In the genomic region with DNA sequence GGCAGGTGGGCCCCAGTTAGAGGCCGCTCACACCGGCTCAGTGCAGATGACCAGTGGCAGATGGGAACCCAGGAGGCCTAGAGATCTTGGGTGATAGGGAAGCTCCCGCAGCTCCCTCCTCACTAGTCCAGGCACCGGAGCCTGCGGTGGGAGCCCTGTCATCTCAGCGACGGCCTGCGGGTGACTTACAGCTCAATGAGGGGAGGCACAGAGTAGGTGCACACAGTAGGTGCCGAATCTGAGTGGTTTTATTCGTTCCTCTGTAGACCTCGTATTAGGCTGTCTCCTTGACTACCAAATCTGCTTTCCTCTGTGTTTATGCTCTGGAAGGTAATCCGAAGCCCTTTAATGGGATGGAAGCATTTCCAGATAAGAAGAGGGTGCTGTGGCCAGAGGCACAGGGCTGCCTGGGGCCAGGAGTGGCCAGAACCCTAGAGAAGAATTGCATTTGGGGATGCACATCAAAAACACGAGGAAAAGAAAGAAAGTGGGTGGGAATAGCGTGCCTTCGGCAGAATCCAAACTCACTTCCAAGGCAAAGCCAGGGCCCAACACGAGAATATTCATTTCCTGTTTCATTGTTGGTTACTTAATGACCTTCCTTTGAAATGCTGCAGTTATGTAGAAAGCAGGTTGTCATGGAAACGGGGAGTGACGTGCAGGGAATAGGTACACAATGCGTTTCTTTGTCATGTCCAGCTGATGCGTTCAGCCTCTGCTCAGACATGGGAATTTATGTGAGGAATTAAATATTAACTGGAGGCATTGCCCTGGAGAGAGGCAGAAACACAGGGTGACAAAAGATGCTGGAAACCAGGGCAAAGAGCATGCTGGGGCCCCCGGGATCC, we compare ENCODE assay signal across 11 cellular contexts. TPM values are rescaled to one million over a fixed set of nuclear protein-coding genes. Genes with fewer than 3 reads are reported as not detected.
DNase-seq lines count a peak whose midpoint lies in the region; ATAC-seq and TF ChIP-seq lines count a peak whose summit lies in the region.
"Had no signal": no experiment of that assay in that cellular context is flagged by ENCODE, and none has a peak within 500 bp of the region (broad histone marks: within the 10 kb centered on the region; RNA-seq: fewer than 3 reads in every experiment).

No MANE protein-coding gene starts in this region.

- H3K4ac ChIP-seq in mesendoderm (ENCODE audit: low read depth, low read length): no peak overlapping the region

- H3K27ac ChIP-seq in GM23248: no peak overlapping the region
- no peak overlapping the region for H3K27ac ChIP-seq in colonic mucosa
- no peak overlapping the region for H3K27ac ChIP-seq in mesendoderm (ENCODE audit: low read depth, low read length)
- H3K27ac ChIP-seq in right atrium auricular region: no peak overlapping the region
- H3K27ac ChIP-seq: upper lobe of left lung had no signal

- no peak overlapping the region for H3K18ac ChIP-seq in mesendoderm (ENCODE audit: low read length)

- no peak overlapping the region for H3K4me3 Mint-ChIP-seq in stimulated activated naive CD8-positive, alpha-beta T cell treated with anti-CD3 and anti-CD28 coated beads, Interleukin-15, amount 100 ng/mL, for 72 hours

- H3K4me1 ChIP-seq in GM23248 (ENCODE audit: insufficient read depth) (no peaks in the 10 kb centered on the region), colonic mucosa (no peaks in the 10 kb centered on the region), mesendoderm (ENCODE audit: control insufficient read depth, low read depth, low read length) (no peaks in the 10 kb centered on the region), right atrium auricular region (no peaks in the 10 kb centered on the region)
- H3K4me1 ChIP-seq: upper lobe of left lung had no signal

- no peak overlapping the region for H2AFZ ChIP-seq in GM23248

- DNase-seq in GM23248 (peak; percentile 49), NCI-H2196 treated with DMSO at 0.1 percent for 48 hours (lab: John Stamatoyannopoulos, UW; ENCODE audit: unreplicated experiment) (peak; percentile 83), colonic mucosa (peak; percentile 24), mesendoderm (peak; percentile 83), mesenteric fat pad (ENCODE audit: low spot score) (no peak), right atrium auricular region (ENCODE audit: low spot score) (no peak)
- no peak for DNase-seq in stimulated activated naive CD8-positive, alpha-beta T cell treated with anti-CD3 and anti-CD28 coated beads, Interleukin-15, amount 100 ng/mL, for 72 hours
- DNase-seq: NCI-H2171 treated with DMSO at 0.1 percent for 48 hours; stimulated activated CD4-positive, alpha-beta T cell treated with anti-CD3 and anti-CD28 coated beads, Interleukin-15, amount 100 ng/mL, for 24 hours; upper lobe of left lung had no signal

- no peak overlapping the region for H4K5ac ChIP-seq in mesendoderm (ENCODE audit: low read length)

- H3K36me3 ChIP-seq in GM23248 (ENCODE audit: low read depth) (no peaks in the 10 kb centered on the region), colonic mucosa (no peaks in the 10 kb centered on the region), mesendoderm (ENCODE audit: control insufficient read depth, insufficient read depth, low read length) (no peaks in the 10 kb centered on the region), right atrium auricular region (no peaks in the 10 kb centered on the region)
- H3K36me3 ChIP-seq: upper lobe of left lung had no signal

- TF ChIP-seq CTCF in colonic mucosa (IDR thresholded peaks at IDR 0.05) (no peak), right atrium auricular region (IDR thresholded peaks at IDR 0.05) (no peak)

- H2BK5ac ChIP-seq in mesendoderm (ENCODE audit: low read length): no peak overlapping the region

- no peak overlapping the region for H3K23ac ChIP-seq in mesendoderm (ENCODE audit: low read length)

- no peak overlapping the region for H3K4me2 ChIP-seq in GM23248 (ENCODE audit: unreplicated experiment)
- no peak overlapping the region for H3K4me2 ChIP-seq in mesendoderm (ENCODE audit: low read length)

- ATAC-seq in GM19452 (IDR thresholded peaks at IDR 0.05; ENCODE audit: unreplicated experiment): no peak
- ATAC-seq in stimulated activated naive CD8-positive, alpha-beta T cell treated with anti-CD3 and anti-CD28 coated beads, Interleukin-15, amount 100 ng/mL, for 72 hours: no peak

- H3K27me3 Mint-ChIP-seq in stimulated activated naive CD8-positive, alpha-beta T cell treated with anti-CD3 and anti-CD28 coated beads, Interleukin-15, amount 100 ng/mL, for 72 hours: peaks cover 34% of the 10 kb centered on the region

- H2BK15ac ChIP-seq in mesendoderm (replicated peaks; ENCODE audit: low read depth): no peak overlapping the region

- H3K27ac Mint-ChIP-seq in stimulated activated naive CD8-positive, alpha-beta T cell treated with anti-CD3 and anti-CD28 coated beads, Interleukin-15, amount 100 ng/mL, for 72 hours: no peak overlapping the region

- in situ Hi-C loops in GM23248 (cut with MboI): no loop called here

- WGBS in GM23248 (ENCODE audit: low coverage in 1 of 2, low lambda C conversion rate in 2 of 2, missing lambda C conversion rate in 2 of 2), 2 experiments: 16 to 26% methylated on average over 20 to 21 of the region's 21 CpGs
- no CpG with 5 or more reads among the region's 21 CpGs for WGBS in mesendoderm (ENCODE audit: extremely low coverage, insufficient coverage, low lambda C conversion rate)

- H3K56ac ChIP-seq in mesendoderm (ENCODE audit: low read length): no peak overlapping the region

- H3F3A ChIP-seq in GM23248 (ENCODE audit: insufficient read depth): no peaks in the 10 kb centered on the region

- intact Hi-C loops in colonic mucosa (cut with DNase I): no loop called here

- no peaks in the 10 kb centered on the region for H3K9me2 ChIP-seq in GM23248 (ENCODE audit: insufficient read depth)

- H4K20me1 ChIP-seq in GM23248 (ENCODE audit: insufficient read depth): no peaks in the 10 kb centered on the region

- H2BK120ac ChIP-seq in mesendoderm (ENCODE audit: low read depth, low read length): no peak overlapping the region

- H2AK5ac ChIP-seq in mesendoderm (ENCODE audit: low read length): no peak overlapping the region

- H3K9ac ChIP-seq in GM23248: no peak overlapping the region
- no peak overlapping the region for H3K9ac ChIP-seq in colonic mucosa (ENCODE audit: low read depth in 2 of 2, low read length in 2 of 2)
- H3K9ac ChIP-seq in mesendoderm (ENCODE audit: low read length): no peak overlapping the region

- no peak overlapping the region for H3K4me3 ChIP-seq in GM23248
- H3K4me3 ChIP-seq in colonic mucosa: no peak overlapping the region
- H3K4me3 ChIP-seq in mesendoderm (ENCODE audit: low read length): no peak overlapping the region
- no peak overlapping the region for H3K4me3 ChIP-seq in right atrium auricular region
- H3K4me3 ChIP-seq: upper lobe of left lung had no signal

- no peaks in the 10 kb centered on the region for H3K79me1 ChIP-seq in mesendoderm (ENCODE audit: low read length)

- H3K9me3 ChIP-seq in GM23248 (ENCODE audit: low read depth) (no peaks in the 10 kb centered on the region), colonic mucosa (no peaks in the 10 kb centered on the region), right atrium auricular region (no peaks in the 10 kb centered on the region)
- H3K9me3 ChIP-seq: upper lobe of left lung had no signal

- H4K8ac ChIP-seq in mesendoderm (ENCODE audit: low read depth, low read length): no peak overlapping the region

- H3K79me2 ChIP-seq in GM23248 (ENCODE audit: insufficient read depth): no peaks in the 10 kb centered on the region
- H3K79me2 ChIP-seq in mesendoderm (ENCODE audit: control insufficient read depth, insufficient read depth, low read length): no peaks in the 10 kb centered on the region

- no peaks in the 10 kb centered on the region for H3K9me3 Mint-ChIP-seq in stimulated activated naive CD8-positive, alpha-beta T cell treated with anti-CD3 and anti-CD28 coated beads, Interleukin-15, amount 100 ng/mL, for 72 hours

- H3K27me3 ChIP-seq in GM23248 (replicated peaks; ENCODE audit: insufficient read depth): peaks cover 43% of the 10 kb centered on the region
- H3K27me3 ChIP-seq in colonic mucosa: no peaks in the 10 kb centered on the region
- H3K27me3 ChIP-seq in mesendoderm (ENCODE audit: insufficient read depth, low read length, poor library complexity): no peaks in the 10 kb centered on the region
- no peaks in the 10 kb centered on the region for H3K27me3 ChIP-seq in right atrium auricular region
- H3K27me3 ChIP-seq: upper lobe of left lung had no signal

- peaks cover 20% of the 10 kb centered on the region for H3K4me1 Mint-ChIP-seq in stimulated activated naive CD8-positive, alpha-beta T cell treated with anti-CD3 and anti-CD28 coated beads, Interleukin-15, amount 100 ng/mL, for 72 hours

RNA-seq across cellular contexts. Expression of a gene that starts 24.7 kb away (rescaled TPM):
- not detected in 2 replicates for total RNA-seq in GM23248 (2014; rRNA removed; shearing (Covaris generic))
- polyA plus RNA-seq in GM23248 (2016; fragmentation: Nextera tagmentation; extraction: Ambion mirVana): not detected in 2 replicates
- total RNA-seq in colonic mucosa: under 1 TPM; 0.19 to 0.22 TPM
- 0.32 TPM for polyA plus RNA-seq in mesendoderm (2013, experiment 1 of 2)
- polyA plus RNA-seq in mesendoderm (2013, experiment 2 of 2): 0.31 TPM
- not detected for total RNA-seq in mesenteric fat pad
- under 1 TPM in 1 of 2 donors, not detected in 1; 0.15 TPM for total RNA-seq in right atrium auricular region

Comparison
In these comparisons a context has a peak if more than half of its experiments do, and no peak if none do; other contexts are left out.
1. DNase-seq: peak in GM23248 (single experiment), NCI-H2196 treated with DMSO at 0.1 percent for 48 hours (single experiment), colonic mucosa (single experiment) and mesendoderm (single experiment); none in mesenteric fat pad (single experiment), right atrium auricular region (single experiment) and stimulated activated naive CD8-positive, alpha-beta T cell treated with anti-CD3 and anti-CD28 coated beads, Interleukin-15, amount 100 ng/mL, for 72 hours (0 of 2).